ENCODE assay signal across 17 cellular contexts in genomic region chr11:122201126-122201525, GRCh38.
A peak's percentile ranks its signal among the peaks of the same experiment; 100 is the strongest.
DNase-seq lines count a peak whose midpoint lies in the region; ATAC-seq and TF ChIP-seq lines count a peak whose summit lies in the region.
"Had no signal": no experiment of that assay in that cellular context is flagged by ENCODE, and none has a peak within 500 bp of the region (broad histone marks: within the 10 kb centered on the region; RNA-seq: fewer than 3 reads in every experiment).

No MANE protein-coding gene starts in this region.

- intact Hi-C loops in CD4-positive, alpha-beta T cell (cut with DNase I, micrococcal nuclease): no loop called here
- intact Hi-C loops in activated CD4-positive, alpha-beta T cell treated with anti-CD3 and anti-CD28 coated beads for 36 hours (cut with DNase I, micrococcal nuclease): loop anchor here in 1 of 2 experiments (10.0 kb wide), 1 partner anchor 96 kb away; no protein-coding TSS in a partner anchor

- no peaks in the 10 kb centered on the region for H3K27me3 Mint-ChIP-seq in HFFc6 (ENCODE audit: insufficient read depth)
- H3K27me3 Mint-ChIP-seq in CD4-positive, alpha-beta T cell: peaks cover 56% of the 10 kb centered on the region
- peaks cover 33% of the 10 kb centered on the region for H3K27me3 Mint-ChIP-seq in activated CD4-positive, alpha-beta T cell treated with anti-CD3 and anti-CD28 coated beads for 36 hours

- peak overlapping the region; percentile 86 for H3K27ac Mint-ChIP-seq in HFFc6
- no peak overlapping the region for H3K27ac Mint-ChIP-seq in CD4-positive, alpha-beta T cell
- H3K27ac Mint-ChIP-seq in activated CD4-positive, alpha-beta T cell treated with anti-CD3 and anti-CD28 coated beads for 36 hours: no peak overlapping the region
- H3K27ac Mint-ChIP-seq: activated naive CD8-positive, alpha-beta T cell treated with anti-CD3 and anti-CD28 coated beads, Interleukin-2, amount 50 U/mL, for 24 hours; activated T-cell treated with anti-CD3 and anti-CD28 coated beads, Interleukin-2, amount 50 U/mL, for 72 hours; stimulated activated naive CD8-positive, alpha-beta T cell treated with anti-CD3 and anti-CD28 coated beads, Interleukin-15, Interleukin-2, amounts not matched to agents 100 ng/mL and 50 ng/mL, for 24 hours had no signal

- CTCF ChIA-PET in CD4-positive, alpha-beta T cell (lab: Charles Lee): no interaction called here
- CTCF ChIA-PET in activated CD4-positive, alpha-beta T cell treated with anti-CD3 and anti-CD28 coated beads for 36 hours (lab: Charles Lee): interaction anchor here (0.8 to 3.8 kb wide), 2 partner anchors 14 to 129 kb away, joined by 3 to 20 read pairs; no protein-coding TSS in a partner anchor

- H2AFZ ChIP-seq in hepatocyte: no peak overlapping the region

- in situ Hi-C loops in brain microvascular endothelial cell (cut with HindIII; ENCODE audit: low pct_ligation_motif_present, low sequenced_read_pairs): no loop called here

- peak overlapping the region; percentile 73 for H3K4me2 ChIP-seq in hepatocyte

- DNase-seq in HFFc6: no peak
- DNase-seq in brain microvascular endothelial cell: no peak
- DNase-seq in hepatocyte (ENCODE audit: low spot score): no peak
- no peak for DNase-seq in substantia nigra (lab: John Stamatoyannopoulos, UW)
- DNase-seq in CD4-positive, alpha-beta T cell: no peak
- DNase-seq in activated CD4-positive, alpha-beta T cell treated with anti-CD3 and anti-CD28 coated beads for 36 hours: no peak
- DNase-seq: activated CD4-positive, alpha-beta T cell treated with anti-CD3 and anti-CD28 coated beads, Interleukin-2, amount 50 U/mL, for 4 hours; activated naive CD8-positive, alpha-beta T cell treated with anti-CD3 and anti-CD28 coated beads, Interleukin-2, amount 50 U/mL, for 24 hours; activated T-cell treated with anti-CD3 and anti-CD28 coated beads, Interleukin-2, amount 50 U/mL, for 72 hours; mucosa of descending colon; NCI-H1694 treated with DMSO at 0.1 percent for 48 hours; NCI-H446 treated with DMSO at 0.1 percent for 48 hours; OCI-M1; posterior cingulate gyrus had no signal

- H3K27me3 ChIP-seq in brain microvascular endothelial cell (replicated peaks): no peaks in the 10 kb centered on the region
- no peaks in the 10 kb centered on the region for H3K27me3 ChIP-seq in hepatocyte
- peaks cover 14% of the 10 kb centered on the region for H3K27me3 ChIP-seq in CD4-positive, alpha-beta T cell (ENCODE audit: control insufficient read depth, insufficient read depth, low read length)

- H3K36me3 ChIP-seq in brain microvascular endothelial cell (replicated peaks): no peaks in the 10 kb centered on the region
- H3K36me3 ChIP-seq in hepatocyte (replicated peaks; ENCODE audit: insufficient read depth, low read depth): no peaks in the 10 kb centered on the region

- H3K27ac ChIP-seq in brain microvascular endothelial cell (peak overlapping the region; percentile 29), hepatocyte (no peak overlapping the region), substantia nigra (ENCODE audit: low read depth, low read length, poor library complexity, severe bottlenecking) (peak overlapping the region; percentile 59)
- H3K27ac ChIP-seq in CD4-positive, alpha-beta T cell (ENCODE audit: low read depth, low read length): no peak overlapping the region

- WGBS in hepatocyte (ENCODE audit: low lambda C conversion rate, missing lambda C conversion rate): 90% methylated on average over 4 of the region's 4 CpGs

- no peaks in the 10 kb centered on the region for H3K9me3 Mint-ChIP-seq in HFFc6
- no peaks in the 10 kb centered on the region for H3K9me3 Mint-ChIP-seq in CD4-positive, alpha-beta T cell
- no peaks in the 10 kb centered on the region for H3K9me3 Mint-ChIP-seq in activated CD4-positive, alpha-beta T cell treated with anti-CD3 and anti-CD28 coated beads for 36 hours (ENCODE audit: low read depth)
- H3K9me3 Mint-ChIP-seq: activated naive CD8-positive, alpha-beta T cell treated with anti-CD3 and anti-CD28 coated beads, Interleukin-2, amount 50 U/mL, for 24 hours; activated T-cell treated with anti-CD3 and anti-CD28 coated beads, Interleukin-2, amount 50 U/mL, for 72 hours; stimulated activated naive CD8-positive, alpha-beta T cell treated with anti-CD3 and anti-CD28 coated beads, Interleukin-15, Interleukin-2, amounts not matched to agents 100 ng/mL and 50 ng/mL, for 24 hours had no signal

- peaks cover 95% of the 10 kb centered on the region for H3K4me1 Mint-ChIP-seq in HFFc6 (ENCODE audit: low read depth)
- no peaks in the 10 kb centered on the region for H3K4me1 Mint-ChIP-seq in CD4-positive, alpha-beta T cell (ENCODE audit: low read depth)
- no peaks in the 10 kb centered on the region for H3K4me1 Mint-ChIP-seq in activated CD4-positive, alpha-beta T cell treated with anti-CD3 and anti-CD28 coated beads for 36 hours
- H3K4me1 Mint-ChIP-seq: activated naive CD8-positive, alpha-beta T cell treated with anti-CD3 and anti-CD28 coated beads, Interleukin-2, amount 50 U/mL, for 24 hours had no signal

- H3K4me1 ChIP-seq in hepatocyte (ENCODE audit: insufficient read depth): peaks cover 10% of the 10 kb centered on the region

- H3K9me3 ChIP-seq in hepatocyte (ENCODE audit: low read depth): no peaks in the 10 kb centered on the region
- H3K9me3 ChIP-seq in CD4-positive, alpha-beta T cell (ENCODE audit: control insufficient read depth, low read length): no peaks in the 10 kb centered on the region
- H3K9me3 ChIP-seq: mucosa of descending colon had no signal

- H3K4me3 ChIP-seq in brain microvascular endothelial cell (ENCODE audit: low read depth, low read length) (peak overlapping the region; percentile 28), hepatocyte (no peak overlapping the region)
- H3K4me3 ChIP-seq: mucosa of descending colon had no signal

- peak overlapping the region; percentile 88 for H3K4me3 Mint-ChIP-seq in HFFc6
- no peak overlapping the region for H3K4me3 Mint-ChIP-seq in CD4-positive, alpha-beta T cell
- H3K4me3 Mint-ChIP-seq in activated CD4-positive, alpha-beta T cell treated with anti-CD3 and anti-CD28 coated beads for 36 hours: no peak overlapping the region
- H3K4me3 Mint-ChIP-seq: activated naive CD8-positive, alpha-beta T cell treated with anti-CD3 and anti-CD28 coated beads, Interleukin-2, amount 50 U/mL, for 24 hours; activated T-cell treated with anti-CD3 and anti-CD28 coated beads, Interleukin-2, amount 50 U/mL, for 72 hours; stimulated activated naive CD8-positive, alpha-beta T cell treated with anti-CD3 and anti-CD28 coated beads, Interleukin-15, Interleukin-2, amounts not matched to agents 100 ng/mL and 50 ng/mL, for 24 hours had no signal

- no peak for ATAC-seq in GM18861 (IDR thresholded peaks at IDR 0.05; ENCODE audit: unreplicated experiment)
- ATAC-seq in HG03378 (IDR thresholded peaks at IDR 0.05; ENCODE audit: unreplicated experiment): no peak
- no peak for ATAC-seq in CD4-positive, alpha-beta T cell (ENCODE audit: poor library complexity)
- no peak for ATAC-seq in activated CD4-positive, alpha-beta T cell treated with anti-CD3 and anti-CD28 coated beads for 36 hours
- ATAC-seq: activated naive CD8-positive, alpha-beta T cell treated with anti-CD3 and anti-CD28 coated beads, Interleukin-2, amount 50 U/mL, for 24 hours; activated T-cell treated with anti-CD3 and anti-CD28 coated beads, Interleukin-2, amount 50 U/mL, for 72 hours; mucosa of descending colon had no signal

- H4K20me1 ChIP-seq in hepatocyte (ENCODE audit: insufficient read depth, poor library complexity, severe bottlenecking): no peaks in the 10 kb centered on the region

- TF ChIP-seq CTCF in HFFc6 (IDR thresholded peaks at IDR 0.05): no peak
- TF ChIP-seq CTCF in brain microvascular endothelial cell (IDR thresholded peaks at IDR 0.05; ENCODE audit: low read depth, low read length, missing control alignments): no peak
- no peak for TF ChIP-seq CTCF in hepatocyte (IDR thresholded peaks at IDR 0.05; ENCODE audit: poor library complexity)
- no peak for TF ChIP-seq CTCF in CD4-positive, alpha-beta T cell (IDR thresholded peaks at IDR 0.05)

- POLR2A ChIA-PET in CD4-positive, alpha-beta T cell (lab: Charles Lee): no interaction called here
- POLR2A ChIA-PET in activated CD4-positive, alpha-beta T cell treated with anti-CD3 and anti-CD28 coated beads for 36 hours (lab: Charles Lee): no interaction called here

- peaks cover 18% of the 10 kb centered on the region for H3K36me3 Mint-ChIP-seq in HFFc6 (ENCODE audit: low read depth)
- H3K36me3 Mint-ChIP-seq in CD4-positive, alpha-beta T cell (ENCODE audit: low read depth): no peaks in the 10 kb centered on the region
- H3K36me3 Mint-ChIP-seq in activated CD4-positive, alpha-beta T cell treated with anti-CD3 and anti-CD28 coated beads for 36 hours (ENCODE audit: low read depth): no peaks in the 10 kb centered on the region

- no peaks in the 10 kb centered on the region for H3K9me2 ChIP-seq in hepatocyte (replicated peaks; ENCODE audit: insufficient read depth)

- peaks cover 17% of the 10 kb centered on the region for H3K79me2 ChIP-seq in hepatocyte

Comparison
In these comparisons a context has a peak if more than half of its experiments do, and no peak if none do; other contexts are left out.
1. H3K27ac ChIP-seq: peak in brain microvascular endothelial cell (single experiment) and substantia nigra (single experiment); none in hepatocyte (single experiment) and CD4-positive, alpha-beta T cell (single experiment).